ENCODE assay signal across 1 cellular context in genomic region chr5:72280655-72281069, GRCh38.
TF ChIP-seq lines count a peak whose summit lies in the region.

No MANE protein-coding gene starts in this region.

TF ChIP-seq in GM23338, 12 proteins besides CTCF, POLR2A, EP300 and RAD21 (continued from another document):
- TF ChIP-seq REST (IDR thresholded peaks at IDR 0.05; ENCODE audit: unreplicated experiment): no peak
